28 cellular contexts compared by ENCODE assay signal in the genomic region with DNA sequence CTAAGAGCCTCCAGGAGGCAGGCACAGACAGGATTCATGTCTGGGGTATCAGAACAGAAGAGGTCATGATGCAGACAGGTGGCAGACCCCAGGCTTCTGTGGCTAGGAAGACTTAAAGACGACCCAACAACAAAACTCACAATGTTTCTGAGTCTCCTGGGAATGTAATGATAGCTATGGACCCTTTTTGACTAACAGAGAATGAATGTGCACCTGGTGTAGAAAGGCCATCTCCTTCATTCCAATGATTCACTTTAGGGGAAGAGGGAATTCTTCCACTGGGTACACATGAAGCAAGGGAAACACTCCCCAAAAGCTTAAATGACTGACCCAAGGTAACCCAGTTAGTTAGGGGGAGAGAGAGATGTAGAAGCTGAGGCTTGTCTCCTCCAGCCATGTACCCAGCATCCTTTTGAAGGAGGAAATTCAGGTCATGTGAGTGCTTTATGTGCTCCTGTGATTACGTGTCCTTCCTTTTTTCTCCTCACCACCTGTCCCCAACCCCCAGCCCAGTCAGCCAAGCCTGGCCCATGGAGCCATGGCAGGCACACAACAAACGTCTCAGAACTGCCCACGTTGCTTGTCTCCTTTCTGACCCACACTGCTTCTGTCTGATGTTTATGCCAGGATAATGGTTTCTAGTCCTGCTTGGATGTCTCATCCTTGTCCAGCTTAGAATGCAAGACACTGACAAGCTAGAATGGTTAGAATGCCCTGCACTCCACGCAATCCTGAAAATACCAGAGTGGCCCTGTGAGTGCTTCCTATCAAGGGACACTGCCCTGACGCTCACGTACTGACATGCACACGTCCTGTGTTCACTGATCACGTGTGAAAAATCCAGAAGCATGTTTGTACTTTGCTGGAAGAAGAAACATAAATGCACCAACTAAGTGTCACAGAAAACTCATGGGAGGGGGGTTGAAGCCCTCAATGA.
"Had no signal": no experiment of that assay in that cellular context is flagged by ENCODE, and none has a peak within 500 bp of the region (broad histone marks: within the 10 kb centered on the region; RNA-seq: fewer than 3 reads in every experiment).

No MANE protein-coding gene starts in this region.

- H3K27me3 ChIP-seq: esophagus muscularis mucosa, foreskin keratinocyte, heart right ventricle, neural progenitor cell, thyroid gland had no signal

- H3K9me3 Mint-ChIP-seq: mesothelial cell of epicardium, neural progenitor cell had no signal

- H3K4me3 Mint-ChIP-seq: activated B cell treated with CpG ODN at 0.5 μM for 24 hours; activated CD8-positive, alpha-beta memory T cell treated with anti-CD3 and anti-CD28 coated beads, Interleukin-2, amount 10 ng/mL, durations not matched to agents 7 days and 5 days; activated CD8-positive, alpha-beta T cell treated with anti-CD3 and anti-CD28 coated beads, Interleukin-2, amount 10 ng/mL, durations not matched to agents 7 days and 5 days; activated naive CD8-positive, alpha-beta T cell treated with anti-CD3 and anti-CD28 coated beads for 36 hours; dendritic cell treated with granulocyte-macrophage colony-stimulating factor and Interleukin-4, amounts not matched to agents 40 ng/mL and 50 ng/mL, for 4 days; mesothelial cell of epicardium; naive thymus-derived CD8-positive, alpha-beta T cell; neural progenitor cell; stimulated activated memory B cell treated with anti-CD40 and anti-IgM and Interleukin-4, amounts not matched to agents 10 μg/mL and 1 μg/mL and 100 μg/mL, for 72 hours; stimulated activated naive CD8-positive, alpha-beta T cell treated with anti-CD3 and anti-CD28 coated beads, Interleukin-15, amount 100 ng/mL, for 72 hours; T-helper 2 cell treated with Interferon-gamma antibody and Interleukin-4, amounts not matched to agents 5 μg/mL and 100 μg/mL, for 36 hours had no signal

- H3K36me3 Mint-ChIP-seq: activated CD8-positive, alpha-beta memory T cell treated with anti-CD3 and anti-CD28 coated beads, Interleukin-2, amount 10 ng/mL, durations not matched to agents 7 days and 5 days; activated naive CD8-positive, alpha-beta T cell treated with anti-CD3 and anti-CD28 coated beads for 36 hours; naive thymus-derived CD8-positive, alpha-beta T cell had no signal

- H3K36me3 ChIP-seq: neural progenitor cell had no signal

- H3K27me3 Mint-ChIP-seq: activated B cell treated with CpG ODN at 0.5 μM for 24 hours; activated CD8-positive, alpha-beta memory T cell treated with anti-CD3 and anti-CD28 coated beads, Interleukin-2, amount 10 ng/mL, durations not matched to agents 7 days and 5 days; activated naive CD8-positive, alpha-beta T cell treated with anti-CD3 and anti-CD28 coated beads for 36 hours; dendritic cell treated with granulocyte-macrophage colony-stimulating factor and Interleukin-4, amounts not matched to agents 40 ng/mL and 50 ng/mL, for 4 days; stimulated activated memory B cell treated with anti-CD40 and anti-IgM and Interleukin-4, amounts not matched to agents 10 μg/mL and 1 μg/mL and 100 μg/mL, for 72 hours; stimulated activated naive CD8-positive, alpha-beta T cell treated with anti-CD3 and anti-CD28 coated beads, Interleukin-15, amount 100 ng/mL, for 72 hours had no signal

- H3K4me1 Mint-ChIP-seq: activated B cell treated with CpG ODN at 0.5 μM for 24 hours; activated CD8-positive, alpha-beta memory T cell treated with anti-CD3 and anti-CD28 coated beads, Interleukin-2, amount 10 ng/mL, durations not matched to agents 7 days and 5 days; activated naive CD8-positive, alpha-beta T cell treated with anti-CD3 and anti-CD28 coated beads for 36 hours; stimulated activated memory B cell treated with anti-CD40 and anti-IgM and Interleukin-4, amounts not matched to agents 10 μg/mL and 1 μg/mL and 100 μg/mL, for 72 hours; stimulated activated naive CD8-positive, alpha-beta T cell treated with anti-CD3 and anti-CD28 coated beads, Interleukin-15, amount 100 ng/mL, for 72 hours had no signal

- DNase-seq: activated B cell treated with CpG ODN at 0.5 μM for 24 hours; activated CD8-positive, alpha-beta memory T cell treated with anti-CD3 and anti-CD28 coated beads, Interleukin-2, amount 10 ng/mL, durations not matched to agents 7 days and 5 days; activated CD8-positive, alpha-beta T cell treated with anti-CD3 and anti-CD28 coated beads, Interleukin-2, amount 10 ng/mL, durations not matched to agents 7 days and 5 days; activated naive CD4-positive, alpha-beta T cell; activated naive CD8-positive, alpha-beta T cell treated with anti-CD3 and anti-CD28 coated beads for 36 hours; activated T-cell treated with anti-CD3 and anti-CD28 coated beads, Interleukin-2, amount 50 U/mL, for 48 hours; amniotic stem cell; central memory CD4-positive, alpha-beta T cell; effector CD4-positive, alpha-beta T cell; heart right ventricle; naive thymus-derived CD8-positive, alpha-beta T cell; occipital lobe; small intestine; stimulated activated CD4-positive, alpha-beta T cell treated with anti-CD3 and anti-CD28 coated beads, Interleukin-4, amount 100 ng/mL, for 4 hours; stimulated activated CD8-positive, alpha-beta memory T cell treated with anti-CD3 and anti-CD28 coated beads, Interleukin-4, amount 100 ng/mL, for 48 hours; stimulated activated naive CD8-positive, alpha-beta T cell treated with anti-CD3 and anti-CD28 coated beads, Interleukin-15, amount 100 ng/mL, for 72 hours; substantia nigra; T-helper 1 cell; thyroid gland had no signal

- FAIRE-seq: small intestine had no signal

- H3K9ac ChIP-seq: neural progenitor cell had no signal

- H3K27ac ChIP-seq: esophagus muscularis mucosa, foreskin keratinocyte, neural progenitor cell had no signal

- ATAC-seq: activated CD8-positive, alpha-beta memory T cell treated with anti-CD3 and anti-CD28 coated beads, Interleukin-2, amount 10 ng/mL, durations not matched to agents 7 days and 5 days; activated CD8-positive, alpha-beta T cell treated with anti-CD3 and anti-CD28 coated beads, Interleukin-2, amount 10 ng/mL, durations not matched to agents 7 days and 5 days; foreskin keratinocyte; heart right ventricle; naive thymus-derived CD8-positive, alpha-beta T cell; sciatic nerve; stimulated activated memory B cell treated with anti-CD40 and anti-IgM and Interleukin-4, amounts not matched to agents 10 μg/mL and 1 μg/mL and 100 μg/mL, for 72 hours; stimulated activated naive CD8-positive, alpha-beta T cell treated with anti-CD3 and anti-CD28 coated beads, Interleukin-15, amount 100 ng/mL, for 72 hours had no signal

- H3K4me2 ChIP-seq: neural progenitor cell had no signal

- H2AFZ ChIP-seq: neural progenitor cell had no signal

- H3K4me3 ChIP-seq: esophagus muscularis mucosa, heart right ventricle, neural progenitor cell, thyroid gland had no signal

- H3K4me1 ChIP-seq: foreskin keratinocyte had no signal

- H3K9me3 ChIP-seq: esophagus muscularis mucosa, thyroid gland had no signal

- H3K27ac Mint-ChIP-seq: activated B cell treated with CpG ODN at 0.5 μM for 24 hours; activated CD8-positive, alpha-beta memory T cell treated with anti-CD3 and anti-CD28 coated beads, Interleukin-2, amount 10 ng/mL, durations not matched to agents 7 days and 5 days; activated CD8-positive, alpha-beta T cell treated with anti-CD3 and anti-CD28 coated beads, Interleukin-2, amount 10 ng/mL, durations not matched to agents 7 days and 5 days; activated naive CD8-positive, alpha-beta T cell treated with anti-CD3 and anti-CD28 coated beads for 36 hours; activated T-helper 2 cell treated with anti-CD3 and anti-CD28 coated beads, Interferon-gamma antibody, Interleukin-2, Interleukin-4, amounts not matched to agents 10 μg/mL and 5 μg/mL and 100 μg/mL, durations not matched to agents 14 hours and 24 hours and 36 hours; dendritic cell treated with granulocyte-macrophage colony-stimulating factor and Interleukin-4, amounts not matched to agents 40 ng/mL and 50 ng/mL, for 4 days; mesothelial cell of epicardium; neural progenitor cell; stimulated activated memory B cell treated with anti-CD40 and anti-IgM and Interleukin-4, amounts not matched to agents 10 μg/mL and 1 μg/mL and 100 μg/mL, for 72 hours; stimulated activated naive CD8-positive, alpha-beta T cell treated with anti-CD3 and anti-CD28 coated beads, Interleukin-15, amount 100 ng/mL, for 72 hours; T-helper 2 cell treated with Interferon-gamma antibody and Interleukin-4, amounts not matched to agents 5 μg/mL and 100 μg/mL, for 36 hours had no signal
